ENCODE assay signal across 22 cellular contexts in genomic region chr1:44634790-44635189, GRCh38. TPM values are rescaled to one million over a fixed set of nuclear protein-coding genes. Genes with fewer than 3 reads are reported as not detected.
DNase-seq lines count a peak whose midpoint lies in the region; ATAC-seq and TF ChIP-seq lines count a peak whose summit lies in the region.
"Had no signal": no experiment of that assay in that cellular context is flagged by ENCODE, and none has a peak within 500 bp of the region (broad histone marks: within the 10 kb centered on the region; RNA-seq: fewer than 3 reads in every experiment).

No MANE protein-coding gene starts in this region.

- H3K4me3 Mint-ChIP-seq in natural killer cell (no peak overlapping the region), glutamatergic neuron (ENCODE audit: unreplicated experiment) (peak overlapping the region; percentile 82)
- no peak overlapping the region for H3K4me3 Mint-ChIP-seq in natural killer cell treated with Interleukin-12 subunit alpha and Interleukin-12 subunit beta and Interleukin-15 and Interleukin-18, amount 100 ng/mL, for 72 hours
- no peak overlapping the region for H3K4me3 Mint-ChIP-seq in stimulated activated naive B cell treated with anti-CD40 and anti-IgM and Interleukin-4, amounts not matched to agents 10 μg/mL and 1 μg/mL and 100 μg/mL, for 72 hours
- H3K4me3 Mint-ChIP-seq: neural progenitor cell had no signal

- H3K9me3 Mint-ChIP-seq in natural killer cell (no peaks in the 10 kb centered on the region), glutamatergic neuron (ENCODE audit: unreplicated experiment) (peaks cover 35% of the 10 kb centered on the region)
- H3K9me3 Mint-ChIP-seq in natural killer cell treated with Interleukin-12 subunit alpha and Interleukin-12 subunit beta and Interleukin-15 and Interleukin-18, amount 100 ng/mL, for 72 hours, result peaks cover 5% of the 10 kb centered on the region
- H3K9me3 Mint-ChIP-seq in stimulated activated naive B cell treated with anti-CD40 and anti-IgM and Interleukin-4, amounts not matched to agents 10 μg/mL and 1 μg/mL and 100 μg/mL, for 72 hours, result peaks cover 0 to 5% of the 10 kb centered on the region in 2 donors
- H3K9me3 Mint-ChIP-seq: neural progenitor cell had no signal

- POLR2A ChIA-PET in RWPE1 (lab: Yijun Ruan, JAX; ENCODE audit: low non-redundant PET), result no interaction called here

- H3K27me3 Mint-ChIP-seq in natural killer cell (ENCODE audit: low read depth in 2 of 2) (no peaks in the 10 kb centered on the region), glutamatergic neuron (ENCODE audit: unreplicated experiment) (peaks cover 25% of the 10 kb centered on the region)
- no peaks in the 10 kb centered on the region for H3K27me3 Mint-ChIP-seq in natural killer cell treated with Interleukin-12 subunit alpha and Interleukin-12 subunit beta and Interleukin-15 and Interleukin-18, amount 100 ng/mL, for 72 hours
- H3K27me3 Mint-ChIP-seq in stimulated activated naive B cell treated with anti-CD40 and anti-IgM and Interleukin-4, amounts not matched to agents 10 μg/mL and 1 μg/mL and 100 μg/mL, for 72 hours, result no peaks in the 10 kb centered on the region

- H3K27ac Mint-ChIP-seq in natural killer cell (peak overlapping the region; percentile 79 to 96), glutamatergic neuron (ENCODE audit: unreplicated experiment) (peak overlapping the region; percentile 98)
- peak overlapping the region in 1 of 2 donors; percentile 62 for H3K27ac Mint-ChIP-seq in natural killer cell treated with Interleukin-12 subunit alpha and Interleukin-12 subunit beta and Interleukin-15 and Interleukin-18, amount 100 ng/mL, for 72 hours
- H3K27ac Mint-ChIP-seq in stimulated activated naive B cell treated with anti-CD40 and anti-IgM and Interleukin-4, amounts not matched to agents 10 μg/mL and 1 μg/mL and 100 μg/mL, for 72 hours, result peak overlapping the region; percentile 76
- H3K27ac Mint-ChIP-seq: neural progenitor cell had no signal

- DNase-seq in natural killer cell (no peak), RWPE1 (ENCODE audit: low spot score) (no peak), glutamatergic neuron (no peak)
- DNase-seq in natural killer cell treated with Interleukin-12 subunit alpha and Interleukin-12 subunit beta and Interleukin-15 and Interleukin-18, amount 100 ng/mL, for 72 hours (ENCODE audit: low spot score), result no peak
- no peak for DNase-seq in stimulated activated naive B cell treated with anti-CD40 and anti-IgM and Interleukin-4, amounts not matched to agents 10 μg/mL and 1 μg/mL and 100 μg/mL, for 72 hours
- DNase-seq in central memory CD4-positive, alpha-beta T cell, result no peak
- DNase-seq: amygdala; gastrocnemius medialis; hypothalamus; left ventricle myocardium inferior; MV-4-11; NCI-H146; NCI-H510A treated with DMSO at 0.1 percent for 48 hours; NK-92 treated with Interleukin-12 subunit alpha and Interleukin-12 subunit beta, amount 100 ng/mL, for 24 hours had no signal

- intact Hi-C loops in natural killer cell (cut with micrococcal nuclease), result loop anchor here (5.0 kb wide), 1 partner anchor 38 kb away; the partner anchor contains the start of genes ARMH1 and TMEM53

- H3K27ac ChIP-seq in RWPE1, result peak overlapping the region; percentile 21; the same call in 1 of the 2 replicates
- H3K27ac ChIP-seq: left ventricle myocardium inferior, neural progenitor cell, tibial nerve had no signal

- ATAC-seq in natural killer cell (no peak), GM21515 (IDR thresholded peaks at IDR 0.05; ENCODE audit: unreplicated experiment) (no peak), GM21576 (IDR thresholded peaks at IDR 0.05; ENCODE audit: unreplicated experiment) (no peak)
- ATAC-seq in natural killer cell treated with Interleukin-12 subunit alpha and Interleukin-12 subunit beta and Interleukin-15 and Interleukin-18, amount 100 ng/mL, for 72 hours, result no peak
- no peak for ATAC-seq in stimulated activated naive B cell treated with anti-CD40 and anti-IgM and Interleukin-4, amounts not matched to agents 10 μg/mL and 1 μg/mL and 100 μg/mL, for 72 hours (replicated peaks)
- ATAC-seq: gastrocnemius medialis, HCT116, Panc1, sciatic nerve had no signal

- no peak for TF ChIP-seq CTCF in natural killer cell (IDR thresholded peaks at IDR 0.05)
- TF ChIP-seq CTCF in RWPE1 (conservative IDR thresholded peaks at IDR 0.05; ENCODE audit: low read depth), result no peak
- TF ChIP-seq CTCF in glutamatergic neuron (IDR thresholded peaks at IDR 0.05; ENCODE audit: partially characterized antibody, unreplicated experiment), result no peak

- CTCF ChIA-PET in RWPE1 (lab: Yijun Ruan, JAX), result interaction anchor here (0.5 to 2.7 kb wide), 4 partner anchors 12 to 417 kb away, joined by 3 to 13 read pairs (median 4); no protein-coding TSS in a partner anchor

- H3K4me1 Mint-ChIP-seq in natural killer cell (peaks cover 47 to 61% of the 10 kb centered on the region in 2 donors), glutamatergic neuron (ENCODE audit: low read depth, unreplicated experiment) (peaks cover 72% of the 10 kb centered on the region)
- H3K4me1 Mint-ChIP-seq in natural killer cell treated with Interleukin-12 subunit alpha and Interleukin-12 subunit beta and Interleukin-15 and Interleukin-18, amount 100 ng/mL, for 72 hours (ENCODE audit: low read depth in 2 of 2), result peaks cover 41 to 43% of the 10 kb centered on the region in 2 donors
- H3K4me1 Mint-ChIP-seq in stimulated activated naive B cell treated with anti-CD40 and anti-IgM and Interleukin-4, amounts not matched to agents 10 μg/mL and 1 μg/mL and 100 μg/mL, for 72 hours, result peaks cover 44 to 48% of the 10 kb centered on the region in 2 donors

- H3K36me3 Mint-ChIP-seq in natural killer cell (no peaks in the 10 kb centered on the region), glutamatergic neuron (ENCODE audit: unreplicated experiment) (peaks cover 5% of the 10 kb centered on the region)
- peaks cover 18% of the 10 kb centered on the region for H3K36me3 Mint-ChIP-seq in natural killer cell treated with Interleukin-12 subunit alpha and Interleukin-12 subunit beta and Interleukin-15 and Interleukin-18, amount 100 ng/mL, for 72 hours
- peaks cover 40 to 55% of the 10 kb centered on the region in 2 donors for H3K36me3 Mint-ChIP-seq in stimulated activated naive B cell treated with anti-CD40 and anti-IgM and Interleukin-4, amounts not matched to agents 10 μg/mL and 1 μg/mL and 100 μg/mL, for 72 hours

RNA-seq across cellular contexts. Expression of gene TMEM53, which starts 39.5 kb away (rescaled TPM):
- total RNA-seq in natural killer cell, result 1 to 10 TPM; 2.2 to 3.8 (median 3.3) TPM
- total RNA-seq in natural killer cell treated with Interleukin-12 subunit alpha and Interleukin-12 subunit beta and Interleukin-15 and Interleukin-18, amount 100 ng/mL, for 72 hours, result 1 to 10 TPM; 2.8 to 3.8 TPM
- total RNA-seq in glutamatergic neuron (ENCODE audit: unreplicated experiment), result 10.1 TPM

RNA-seq across cellular contexts. Expression of gene ARMH1, which starts 39.7 kb away (rescaled TPM):
- total RNA-seq in natural killer cell, result 10 to 100 TPM in 1 of 3 donors, 1 to 10 TPM in 2; 1.5 to 25.5 (median 5.0) TPM
- 1 to 10 TPM; 1.8 to 8.7 TPM for total RNA-seq in natural killer cell treated with Interleukin-12 subunit alpha and Interleukin-12 subunit beta and Interleukin-15 and Interleukin-18, amount 100 ng/mL, for 72 hours
- total RNA-seq in glutamatergic neuron (ENCODE audit: unreplicated experiment), result 4.9 TPM
- total RNA-seq: bronchial epithelial cell had no signal
